Comparison of ENCODE assay signal across 19 cellular contexts in the genomic region with DNA sequence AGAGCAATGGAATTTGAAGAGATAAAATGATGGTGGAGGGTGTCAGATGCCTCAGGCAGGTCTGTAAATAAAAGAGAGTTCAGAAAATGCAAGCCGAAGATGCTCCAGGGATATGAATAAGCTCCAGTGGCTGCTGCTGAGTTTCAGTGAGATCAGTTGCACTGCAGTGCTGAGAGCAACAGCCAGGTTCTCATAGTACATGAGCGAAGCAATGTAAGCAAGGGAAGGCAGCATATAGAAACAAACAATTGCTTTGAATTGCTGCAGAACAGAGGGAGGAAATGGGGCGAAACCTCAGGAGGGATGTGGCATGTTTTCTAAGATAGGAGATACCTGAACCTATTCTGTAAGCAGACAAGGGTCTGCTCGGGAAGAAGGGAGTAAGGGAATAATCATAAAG.
DNase-seq lines count a peak whose midpoint lies in the region; ATAC-seq and TF ChIP-seq lines count a peak whose summit lies in the region.
"Had no signal": no experiment of that assay in that cellular context is flagged by ENCODE, and none has a peak within 500 bp of the region (broad histone marks: within the 10 kb centered on the region; RNA-seq: fewer than 3 reads in every experiment).

No MANE protein-coding gene starts in this region.

- H3K23ac ChIP-seq in trophoblast cell (ENCODE audit: low read length), result no peak overlapping the region

- H3K27me3 ChIP-seq in DND-41 (ENCODE audit: insufficient read depth, low read length, poor library complexity), result no peaks in the 10 kb centered on the region
- H3K27me3 ChIP-seq in foreskin keratinocyte, result no peaks in the 10 kb centered on the region
- no peaks in the 10 kb centered on the region for H3K27me3 ChIP-seq in trophoblast cell (ENCODE audit: insufficient read depth, low read length)
- no peaks in the 10 kb centered on the region for H3K27me3 ChIP-seq in aorta (ENCODE audit: control insufficient read depth in 1 of 2, insufficient read depth in 2 of 2, low read length in 1 of 2)
- H3K27me3 ChIP-seq: tibial artery had no signal

- H2AK5ac ChIP-seq in trophoblast cell (ENCODE audit: low read length), result no peak overlapping the region

- intact Hi-C loops in aorta (cut with DNase I), result no loop called here

- H3K27ac ChIP-seq in DND-41 (ENCODE audit: low read length), result peak overlapping the region; percentile 68
- H3K27ac ChIP-seq in foreskin keratinocyte, result no peak overlapping the region
- H3K27ac ChIP-seq in trophoblast cell (ENCODE audit: low read depth, low read length), result peak overlapping the region; percentile 49
- H3K27ac ChIP-seq in aorta (ENCODE audit: low read depth in 1 of 2, low read length in 2 of 2), result no peak overlapping the region
- H3K27ac ChIP-seq: coronary artery, epithelial cell of prostate, psoas muscle, tibial artery had no signal

- H2AFZ ChIP-seq in DND-41 (ENCODE audit: low read depth, low read length), result peak overlapping the region; percentile 51
- H2AFZ ChIP-seq in trophoblast cell (ENCODE audit: insufficient read depth, low read length, poor library complexity), result no peak overlapping the region

- H3K79me1 ChIP-seq in trophoblast cell (ENCODE audit: low read length), result peaks cover 15% of the 10 kb centered on the region

- H3K36me3 Mint-ChIP-seq in osteocyte (ENCODE audit: unreplicated experiment), result no peaks in the 10 kb centered on the region
- H3K36me3 Mint-ChIP-seq: activated CD4-positive, alpha-beta memory T cell treated with anti-CD3 and anti-CD28 coated beads for 36 hours; activated naive CD4-positive, alpha-beta T cell treated with anti-CD3 and anti-CD28 coated beads, Interleukin-2, amount 10 ng/mL, durations not matched to agents 7 days and 5 days; naive thymus-derived CD4-positive, alpha-beta T cell; T-cell had no signal

- no peak overlapping the region for H2BK5ac ChIP-seq in trophoblast cell (ENCODE audit: low read depth, low read length, poor library complexity)

- peaks cover 36% of the 10 kb centered on the region for H3K4me1 ChIP-seq in DND-41 (ENCODE audit: insufficient read depth, low read length)
- no peaks in the 10 kb centered on the region for H3K4me1 ChIP-seq in foreskin keratinocyte
- H3K4me1 ChIP-seq in trophoblast cell (ENCODE audit: control insufficient read depth in 1 of 2, insufficient read depth in 2 of 2, low read length in 2 of 2), result peaks cover 6 to 8% of the 10 kb centered on the region in 2 experiments
- H3K4me1 ChIP-seq in aorta (ENCODE audit: control insufficient read depth in 1 of 2, insufficient read depth in 2 of 2, low read length in 2 of 2), result no peaks in the 10 kb centered on the region
- H3K4me1 ChIP-seq: psoas muscle, tibial artery had no signal

- no peak overlapping the region for H4K8ac ChIP-seq in trophoblast cell (ENCODE audit: low read depth, low read length)

- DNase-seq in DND-41 (peak; percentile 50), foreskin keratinocyte (no peak), trophoblast cell (peak; percentile 9 to 29), aorta (no peak), osteocyte (ENCODE audit: extremely low spot score, unreplicated experiment) (no peak)
- no peak for DNase-seq in activated T-cell treated with anti-CD3 and anti-CD28 coated beads, Interleukin-2, amount 50 U/mL, for 48 hours
- DNase-seq: activated CD4-positive, alpha-beta memory T cell treated with anti-CD3 and anti-CD28 coated beads for 36 hours; activated naive CD4-positive, alpha-beta T cell treated with anti-CD3 and anti-CD28 coated beads, Interleukin-2, amount 10 ng/mL, durations not matched to agents 7 days and 5 days; activated T-cell treated with anti-CD3 and anti-CD28 coated beads, Interleukin-2, amount 50 U/mL, for 24 hours; naive thymus-derived CD4-positive, alpha-beta T cell; NCI-H1436; psoas muscle; T-cell; tibial artery had no signal

- no peaks in the 10 kb centered on the region for H4K20me1 ChIP-seq in DND-41 (ENCODE audit: insufficient read depth, low read length)

- H3K36me3 ChIP-seq in DND-41 (ENCODE audit: insufficient read depth, low read length) (no peaks in the 10 kb centered on the region), trophoblast cell (ENCODE audit: control insufficient read depth in 1 of 2, insufficient read depth in 2 of 2, low read length in 2 of 2) (no peaks in the 10 kb centered on the region), aorta (ENCODE audit: control insufficient read depth in 1 of 2, insufficient read depth in 2 of 2, low read length in 1 of 2) (no peaks in the 10 kb centered on the region)
- H3K36me3 ChIP-seq: tibial artery had no signal

- H3K79me2 ChIP-seq in DND-41 (ENCODE audit: insufficient read depth, low read length) (no peaks in the 10 kb centered on the region), trophoblast cell (ENCODE audit: control insufficient read depth, insufficient read depth, low read length, poor library complexity) (no peaks in the 10 kb centered on the region)

- no peak overlapping the region for H3K4me3 ChIP-seq in DND-41 (ENCODE audit: low read depth in 1 of 2, low read length in 2 of 2)
- H3K4me3 ChIP-seq in trophoblast cell (ENCODE audit: low read depth, low read length), result no peak overlapping the region
- H3K4me3 ChIP-seq in aorta (ENCODE audit: low read length in 2 of 2), result no peak overlapping the region
- H3K4me3 ChIP-seq: coronary artery, lung, psoas muscle, tibial artery had no signal

- H3K4me2 ChIP-seq in DND-41 (ENCODE audit: insufficient read depth, low read length), result peak overlapping the region; percentile 44
- peak overlapping the region; percentile 11 for H3K4me2 ChIP-seq in trophoblast cell (ENCODE audit: low read length)

- no CpG with 5 or more reads among the region's 4 CpGs for WGBS in trophoblast cell (ENCODE audit: extremely low coverage, insufficient coverage, insufficient read length)
- 70 to 72% methylated on average over 4 of the region's 4 CpGs for WGBS in aorta, 2 donors

- ATAC-seq in DND-41 (ENCODE audit: insufficient read depth, low read depth), result peak; percentile 82
- ATAC-seq in SK-N-SH treated with all-trans-retinoic acid at 6 μM for 48 hours, result peak; percentile 82
- peak; percentile 50 for ATAC-seq in foreskin keratinocyte
- no peak for ATAC-seq in aorta (ENCODE audit: low FRiP score)
- ATAC-seq in GM21526 (IDR thresholded peaks at IDR 0.05; ENCODE audit: low FRiP score, unreplicated experiment), result no peak
- ATAC-seq: naive thymus-derived CD4-positive, alpha-beta T cell; psoas muscle; T-cell had no signal

- H3K14ac ChIP-seq in trophoblast cell (ENCODE audit: low read length), result no peak overlapping the region

- TF ChIP-seq CTCF in DND-41 (IDR thresholded peaks at IDR 0.05; ENCODE audit: borderline replicate concordance, extremely low read depth, low read length, poor library complexity, severe bottlenecking) (no peak), foreskin keratinocyte (conservative IDR thresholded peaks at IDR 0.05) (no peak), osteocyte (IDR thresholded peaks at IDR 0.05) (no peak)

- H3K9me3 Mint-ChIP-seq in osteocyte (ENCODE audit: unreplicated experiment), result peaks cover 9% of the 10 kb centered on the region
- H3K9me3 Mint-ChIP-seq: activated CD4-positive, alpha-beta memory T cell treated with anti-CD3 and anti-CD28 coated beads for 36 hours had no signal

- no peak overlapping the region for H3K27ac Mint-ChIP-seq in osteocyte (ENCODE audit: unreplicated experiment)
- H3K27ac Mint-ChIP-seq: activated CD4-positive, alpha-beta memory T cell treated with anti-CD3 and anti-CD28 coated beads for 36 hours; activated naive CD4-positive, alpha-beta T cell treated with anti-CD3 and anti-CD28 coated beads, Interleukin-2, amount 10 ng/mL, durations not matched to agents 7 days and 5 days; activated T-cell treated with anti-CD3 and anti-CD28 coated beads, Interleukin-2, amount 50 U/mL, for 24 hours; naive thymus-derived CD4-positive, alpha-beta T cell; T-cell had no signal

- no peak overlapping the region for H3K4ac ChIP-seq in trophoblast cell (ENCODE audit: low read depth, low read length)

- H3K4me3 Mint-ChIP-seq in osteocyte (ENCODE audit: unreplicated experiment), result no peak overlapping the region
- H3K4me3 Mint-ChIP-seq: activated CD4-positive, alpha-beta memory T cell treated with anti-CD3 and anti-CD28 coated beads for 36 hours; activated naive CD4-positive, alpha-beta T cell treated with anti-CD3 and anti-CD28 coated beads, Interleukin-2, amount 10 ng/mL, durations not matched to agents 7 days and 5 days; activated T-cell treated with anti-CD3 and anti-CD28 coated beads, Interleukin-2, amount 50 U/mL, for 24 hours; naive thymus-derived CD4-positive, alpha-beta T cell; T-cell had no signal

- peaks cover 5% of the 10 kb centered on the region for H3K4me1 Mint-ChIP-seq in osteocyte (ENCODE audit: unreplicated experiment)
- H3K4me1 Mint-ChIP-seq: activated naive CD4-positive, alpha-beta T cell treated with anti-CD3 and anti-CD28 coated beads, Interleukin-2, amount 10 ng/mL, durations not matched to agents 7 days and 5 days; T-cell had no signal

- no peaks in the 10 kb centered on the region for H3K9me3 ChIP-seq in DND-41 (ENCODE audit: insufficient read depth, low read length, severe bottlenecking)
- H3K9me3 ChIP-seq in trophoblast cell (ENCODE audit: insufficient read depth, low read depth, low read length), result no peaks in the 10 kb centered on the region
- no peaks in the 10 kb centered on the region for H3K9me3 ChIP-seq in aorta (ENCODE audit: control insufficient read depth, low read length)
- H3K9me3 ChIP-seq: psoas muscle, tibial artery had no signal

- no peak overlapping the region for H3K18ac ChIP-seq in trophoblast cell (ENCODE audit: low read length)

- H3K9ac ChIP-seq in DND-41 (ENCODE audit: low read depth, low read length) (peak overlapping the region; percentile 17), trophoblast cell (ENCODE audit: low read length) (no peak overlapping the region)

- no peak overlapping the region for H4K12ac ChIP-seq in trophoblast cell (ENCODE audit: low read depth, low read length)

- H2BK120ac ChIP-seq in trophoblast cell (ENCODE audit: insufficient read depth, low read length, poor library complexity), result no peak overlapping the region

- H4K91ac ChIP-seq in trophoblast cell (ENCODE audit: low read depth, low read length), result no peak overlapping the region

- no peaks in the 10 kb centered on the region for H3K27me3 Mint-ChIP-seq in osteocyte (ENCODE audit: unreplicated experiment)
- H3K27me3 Mint-ChIP-seq: activated CD4-positive, alpha-beta memory T cell treated with anti-CD3 and anti-CD28 coated beads for 36 hours; activated naive CD4-positive, alpha-beta T cell treated with anti-CD3 and anti-CD28 coated beads, Interleukin-2, amount 10 ng/mL, durations not matched to agents 7 days and 5 days; activated T-cell treated with anti-CD3 and anti-CD28 coated beads, Interleukin-2, amount 50 U/mL, for 24 hours; naive thymus-derived CD4-positive, alpha-beta T cell; T-cell had no signal

- H2BK12ac ChIP-seq in trophoblast cell (ENCODE audit: low read length), result no peak overlapping the region

Comparison
In these comparisons a context has a peak if more than half of its experiments do, and no peak if none do; other contexts are left out.
1. ATAC-seq: peak in DND-41 (single experiment), SK-N-SH treated with all-trans-retinoic acid at 6 μM for 48 hours (single experiment) and foreskin keratinocyte (single experiment); none in aorta (single experiment) and GM21526 (single experiment).
2. DNase-seq: peak in DND-41 (single experiment) and trophoblast cell (2 of 2); none in foreskin keratinocyte (0 of 2), activated T-cell treated with anti-CD3 and anti-CD28 coated beads, Interleukin-2, amount 50 U/mL, for 48 hours (0 of 2), aorta (0 of 2) and osteocyte (single experiment).
3. H3K27ac ChIP-seq: peak in DND-41 (single experiment) and trophoblast cell (single experiment); none in foreskin keratinocyte (single experiment) and aorta (0 of 2).